In genomic region chr12:132455565-132455964, GRCh38 we compare ENCODE assay signal across 3 cellular contexts.
TF ChIP-seq lines count a peak whose summit lies in the region.

No MANE protein-coding gene starts in this region.

TF ChIP-seq in GM12891, 5 proteins besides CTCF, POLR2A, EP300 and RAD21:
- no peak for TF ChIP-seq SPI1 (IDR thresholded peaks at IDR 0.05; ENCODE audit: low read depth, low read length)
- TF ChIP-seq POLR2AphosphoS5 (IDR thresholded peaks at IDR 0.05; ENCODE audit: low read depth, low read length): no peak
- no peak for TF ChIP-seq PAX5 (IDR thresholded peaks at IDR 0.05; ENCODE audit: insufficient read depth, low read length, severe bottlenecking)
- TF ChIP-seq POU2F2 (IDR thresholded peaks at IDR 0.05; ENCODE audit: low read depth, low read length): no peak
- TF ChIP-seq TAF1 (IDR thresholded peaks at IDR 0.05; ENCODE audit: low read depth, low read length): no peak

TF ChIP-seq in GM12878, 131 proteins besides CTCF, POLR2A, EP300 and RAD21:
- TF ChIP-seq PML (IDR thresholded peaks at IDR 0.05; ENCODE audit: low read length) (no peak), PAX8 (IDR thresholded peaks at IDR 0.05) (no peak), IKZF2 (IDR thresholded peaks at IDR 0.05) (no peak), NFXL1 (IDR thresholded peaks at IDR 0.05; ENCODE audit: borderline replicate concordance) (no peak), BMI1 (IDR thresholded peaks at IDR 0.05; ENCODE audit: borderline replicate concordance) (no peak), IRF5 (IDR thresholded peaks at IDR 0.05; ENCODE audit: borderline replicate concordance) (no peak), E2F4 (IDR thresholded peaks at IDR 0.05; ENCODE audit: low read depth, low read length) (no peak)
TF ChIP-seq in GM12878: peak in this region for 0.

TF ChIP-seq in HepG2, 621 proteins besides CTCF, POLR2A, EP300 and RAD21:
- 0 out of 2 replicates have a peak, but pooled peaks have one; percentile 33 for TF ChIP-seq EZH2 (conservative IDR thresholded peaks at IDR 0.05; ENCODE audit: low read depth, low read length)
- TF ChIP-seq ZNF800 (CRISPR knock-in tag; IDR thresholded peaks at IDR 0.05): no peak
- peak; percentile 85 for TF ChIP-seq MNT (IDR thresholded peaks at IDR 0.05)
